Comparison of ENCODE assay signal across 15 cellular contexts in genomic region chr1:234992065-234992464, GRCh38.
"Had no signal": no experiment of that assay in that cellular context is flagged by ENCODE, and none has a peak within 500 bp of the region (broad histone marks: within the 10 kb centered on the region; RNA-seq: fewer than 3 reads in every experiment).

No MANE protein-coding gene starts in this region.

- ATAC-seq: body of pancreas, gastroesophageal sphincter, mucosa of descending colon, right cardiac atrium had no signal

- H3K4me3 Mint-ChIP-seq: activated CD4-positive, alpha-beta T cell treated with anti-CD3 and anti-CD28 coated beads, Interleukin-2, amount 10 ng/mL, durations not matched to agents 7 days and 5 days had no signal

- H3K27me3 Mint-ChIP-seq: activated CD4-positive, alpha-beta T cell treated with anti-CD3 and anti-CD28 coated beads, Interleukin-2, amount 10 ng/mL, durations not matched to agents 7 days and 5 days; natural killer cell treated with Interleukin-12 subunit alpha and Interleukin-12 subunit beta and Interleukin-15 and Interleukin-18, amount 100 ng/mL, for 72 hours had no signal

- DNase-seq: activated CD4-positive, alpha-beta T cell treated with anti-CD3 and anti-CD28 coated beads, Interleukin-2, amount 10 ng/mL, durations not matched to agents 7 days and 5 days; activated CD8-positive, alpha-beta memory T cell treated with anti-CD3 and anti-CD28 coated beads, Interleukin-2, amount 50 U/mL, for 4 hours; activated T-cell treated with anti-CD3 and anti-CD28 coated beads, Interleukin-2, amount 50 U/mL, for 1 hour; aorta; body of pancreas; effector CD8-positive, alpha-beta T cell; left ventricle myocardium inferior; mucosa of descending colon; right cardiac atrium; spleen; stomach; T-helper 9 cell; tibial artery had no signal

- H3K27ac Mint-ChIP-seq: activated CD4-positive, alpha-beta T cell treated with anti-CD3 and anti-CD28 coated beads, Interleukin-2, amount 10 ng/mL, durations not matched to agents 7 days and 5 days had no signal
